27 cellular contexts compared by ENCODE assay signal in genomic region chr12:125180144-125180543, GRCh38.
"Had no signal": no experiment of that assay in that cellular context is flagged by ENCODE, and none has a peak within 500 bp of the region (broad histone marks: within the 10 kb centered on the region; RNA-seq: fewer than 3 reads in every experiment).

No MANE protein-coding gene starts in this region.

- H3K4me3 Mint-ChIP-seq: stimulated activated effector memory CD8-positive, alpha-beta T cell treated with anti-CD3 and anti-CD28 coated beads, Interleukin-12 subunit alpha, Interleukin-12 subunit beta, amount 100 ng/mL, for 72 hours; stimulated activated memory B cell treated with anti-CD40 and anti-IgM and Interleukin-4, amounts not matched to agents 10 μg/mL and 1 μg/mL and 100 μg/mL, for 72 hours; stimulated activated naive B cell treated with anti-CD40 and anti-IgM and Interleukin-4, amounts not matched to agents 10 μg/mL and 1 μg/mL and 100 μg/mL, for 72 hours; stimulated activated naive CD8-positive, alpha-beta T cell treated with anti-CD3 and anti-CD28 coated beads, Interleukin-15, amount 100 ng/mL, for 72 hours; stimulated activated naive CD8-positive, alpha-beta T cell treated with anti-CD3 and anti-CD28 coated beads, Interleukin-15, Interleukin-2, amounts not matched to agents 100 ng/mL and 50 ng/mL, for 24 hours; type B pancreatic cell had no signal

- H3K27ac ChIP-seq: stomach, suprapubic skin, testis, thoracic aorta, thyroid gland, tibial artery, tibial nerve, transverse colon, upper lobe of left lung, upper lobe of right lung, vagina had no signal

- H3K9me3 Mint-ChIP-seq: stimulated activated naive CD8-positive, alpha-beta T cell treated with anti-CD3 and anti-CD28 coated beads, Interleukin-15, amount 100 ng/mL, for 72 hours; type B pancreatic cell had no signal

- H3K27me3 ChIP-seq: testis, thyroid gland, upper lobe of left lung had no signal

- H3K9me3 ChIP-seq: suprapubic skin, testis, thoracic aorta, thyroid gland, tibial artery, transverse colon, upper lobe of right lung, vagina had no signal

- H3K36me3 ChIP-seq: stomach, suprapubic skin, thoracic aorta, thyroid gland, tibial artery, tibial nerve, transverse colon, upper lobe of left lung, upper lobe of right lung, vagina had no signal

- DNase-seq: stimulated activated CD4-positive, alpha-beta T cell treated with anti-CD3 and anti-CD28 coated beads, Interleukin-2, amount 100 ng/mL, for 48 hours; stimulated activated CD4-positive, alpha-beta T cell treated with anti-CD3 and anti-CD28 coated beads, Interleukin-4, amount 100 ng/mL, for 1 hour; stimulated activated CD4-positive, alpha-beta T cell treated with anti-CD3 and anti-CD28 coated beads, Interleukin-4, amount 100 ng/mL, for 24 hours; stimulated activated CD4-positive, alpha-beta T cell treated with anti-CD3 and anti-CD28 coated beads, Interleukin-4, amount 100 ng/mL, for 4 hours; stimulated activated CD8-positive, alpha-beta memory T cell treated with anti-CD3 and anti-CD28 coated beads, Interleukin-4, amount 100 ng/mL, for 48 hours; stimulated activated naive B cell treated with anti-CD40 and anti-IgM and Interleukin-4, amounts not matched to agents 10 μg/mL and 1 μg/mL and 100 μg/mL, for 72 hours; stimulated activated naive CD4-positive, alpha-beta T cell; stimulated activated naive CD4-positive, alpha-beta T cell treated with Interleukin-2 at 50 U/mL for 16 hours; stimulated activated naive CD8-positive, alpha-beta T cell treated with anti-CD3 and anti-CD28 coated beads, Interleukin-15, amount 100 ng/mL, for 72 hours; stimulated activated naive CD8-positive, alpha-beta T cell treated with anti-CD3 and anti-CD28 coated beads, Interleukin-15, Interleukin-2, amounts not matched to agents 100 U/mL and 50 U/mL, for 24 hours; stomach; substantia nigra; testis; thyroid gland; tibial artery; transverse colon; trophoblast cell; upper lobe of left lung; upper lobe of right lung had no signal

- H3K27ac Mint-ChIP-seq: stimulated activated effector memory CD8-positive, alpha-beta T cell treated with anti-CD3 and anti-CD28 coated beads, Interleukin-12 subunit alpha, Interleukin-12 subunit beta, amount 100 ng/mL, for 72 hours; stimulated activated memory B cell treated with anti-CD40 and anti-IgM and Interleukin-4, amounts not matched to agents 10 μg/mL and 1 μg/mL and 100 μg/mL, for 72 hours; stimulated activated naive B cell treated with anti-CD40 and anti-IgM and Interleukin-4, amounts not matched to agents 10 μg/mL and 1 μg/mL and 100 μg/mL, for 72 hours; stimulated activated naive CD8-positive, alpha-beta T cell treated with anti-CD3 and anti-CD28 coated beads, Interleukin-15, amount 100 ng/mL, for 72 hours; stimulated activated naive CD8-positive, alpha-beta T cell treated with anti-CD3 and anti-CD28 coated beads, Interleukin-15, Interleukin-2, amounts not matched to agents 100 ng/mL and 50 ng/mL, for 24 hours; type B pancreatic cell had no signal

- H3K36me3 Mint-ChIP-seq: stimulated activated effector memory CD8-positive, alpha-beta T cell treated with anti-CD3 and anti-CD28 coated beads, Interleukin-12 subunit alpha, Interleukin-12 subunit beta, amount 100 ng/mL, for 72 hours; stimulated activated memory B cell treated with anti-CD40 and anti-IgM and Interleukin-4, amounts not matched to agents 10 μg/mL and 1 μg/mL and 100 μg/mL, for 72 hours; type B pancreatic cell had no signal

- H3K4me1 ChIP-seq: testis had no signal

- H3K4me3 ChIP-seq: stomach, suprapubic skin, testis, thoracic aorta, thyroid gland, tibial artery, tibial nerve, transverse colon, upper lobe of left lung, upper lobe of right lung, vagina had no signal

- ATAC-seq: stimulated activated effector memory CD8-positive, alpha-beta T cell treated with anti-CD3 and anti-CD28 coated beads, Interleukin-12 subunit alpha, Interleukin-12 subunit beta, amount 100 ng/mL, for 72 hours; stimulated activated memory B cell treated with anti-CD40 and anti-IgM and Interleukin-4, amounts not matched to agents 10 μg/mL and 1 μg/mL and 100 μg/mL, for 72 hours; stimulated activated naive B cell treated with anti-CD40 and anti-IgM and Interleukin-4, amounts not matched to agents 10 μg/mL and 1 μg/mL and 100 μg/mL, for 72 hours; stimulated activated naive CD8-positive, alpha-beta T cell treated with anti-CD3 and anti-CD28 coated beads, Interleukin-15, amount 100 ng/mL, for 72 hours; stimulated activated naive CD8-positive, alpha-beta T cell treated with anti-CD3 and anti-CD28 coated beads, Interleukin-15, Interleukin-2, amounts not matched to agents 100 U/mL and 50 U/mL, for 24 hours; upper lobe of right lung had no signal
